In the genomic region with DNA sequence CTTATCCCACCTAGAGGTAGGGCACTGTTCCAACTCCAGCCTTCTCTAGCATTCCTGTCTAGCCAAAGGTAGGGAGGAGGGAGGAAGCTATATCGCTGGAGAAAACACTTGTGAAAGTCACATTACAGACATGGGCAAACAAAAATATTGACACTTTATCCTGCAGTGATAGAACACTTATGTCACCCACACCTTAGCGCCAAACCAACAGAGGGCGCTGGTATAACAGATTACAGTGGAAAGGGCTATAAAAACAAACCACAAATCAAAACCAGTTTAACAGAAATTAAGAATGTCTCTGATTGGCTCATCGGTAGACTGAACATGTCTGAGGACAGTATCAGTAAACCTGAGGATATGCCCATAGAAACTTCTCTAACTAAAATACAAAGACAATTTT, we compare ENCODE assay signal across 9 cellular contexts.
DNase-seq lines count a peak whose midpoint lies in the region; TF ChIP-seq lines count a peak whose summit lies in the region.
"Had no signal": no experiment of that assay in that cellular context is flagged by ENCODE, and none has a peak within 500 bp of the region (broad histone marks: within the 10 kb centered on the region; RNA-seq: fewer than 3 reads in every experiment).

No MANE protein-coding gene starts in this region.

- H3K9me3 Mint-ChIP-seq in progenitor cell of endocrine pancreas (ENCODE audit: low read depth), result peaks cover 13% of the 10 kb centered on the region

- DNase-seq in NCI-H1417 (lab: John Stamatoyannopoulos, UW) (peak in 2 of 3 experiments; percentile 0 to 13), NCI-H1417 treated with DMSO at 0.1 percent for 48 hours (lab: John Stamatoyannopoulos, UW) (no peak), LHCN-M2 (ENCODE audit: low read depth) (peak; percentile 54), astrocyte of the spinal cord (ENCODE audit: low read depth, low spot score) (peak; percentile 15), progenitor cell of endocrine pancreas (ENCODE audit: low spot score, unreplicated experiment) (no peak), 8988T (no peak)
- DNase-seq in activated T-cell treated with anti-CD3 and anti-CD28 coated beads, Interleukin-2, amount 50 U/mL, for 1 hour, result no peak
- no peak for DNase-seq in activated CD4-positive, CD25-positive, alpha-beta regulatory T cell (lab: John Stamatoyannopoulos, UW)

- no peak overlapping the region for H3K27ac Mint-ChIP-seq in progenitor cell of endocrine pancreas
- H3K27ac Mint-ChIP-seq: brain had no signal

- TF ChIP-seq CTCF in astrocyte of the spinal cord (IDR thresholded peaks at IDR 0.05; ENCODE audit: low read depth, low read length) (peak; percentile 57), progenitor cell of endocrine pancreas (IDR thresholded peaks at IDR 0.05; ENCODE audit: unreplicated experiment) (peak; percentile 30)

- no peaks in the 10 kb centered on the region for H3K36me3 Mint-ChIP-seq in progenitor cell of endocrine pancreas (ENCODE audit: insufficient read depth)
- H3K36me3 Mint-ChIP-seq: brain had no signal

- no peaks in the 10 kb centered on the region for H3K4me1 Mint-ChIP-seq in progenitor cell of endocrine pancreas (ENCODE audit: low read depth)
- H3K4me1 Mint-ChIP-seq: brain had no signal

- no peaks in the 10 kb centered on the region for H3K27me3 Mint-ChIP-seq in progenitor cell of endocrine pancreas
- H3K27me3 Mint-ChIP-seq: brain had no signal

- no peak overlapping the region for H3K4me3 Mint-ChIP-seq in progenitor cell of endocrine pancreas (ENCODE audit: low read depth)
- H3K4me3 Mint-ChIP-seq: brain had no signal

- in situ Hi-C loops in astrocyte of the spinal cord (cut with HindIII; ENCODE audit: low sequenced_read_pairs), result no loop called here

- no peak overlapping the region for H3K4me3 ChIP-seq in astrocyte of the spinal cord (ENCODE audit: low read depth, low read length)

Comparison
In these comparisons a context has a peak if more than half of its experiments do, and no peak if none do; other contexts are left out.
1. DNase-seq: peak in NCI-H1417 (2 of 3), LHCN-M2 (single experiment) and astrocyte of the spinal cord (single experiment); none in NCI-H1417 treated with DMSO at 0.1 percent for 48 hours (single experiment), progenitor cell of endocrine pancreas (single experiment), 8988T (single experiment), activated T-cell treated with anti-CD3 and anti-CD28 coated beads, Interleukin-2, amount 50 U/mL, for 1 hour (single experiment) and activated CD4-positive, CD25-positive, alpha-beta regulatory T cell (0 of 4).